8 cellular contexts compared by ENCODE assay signal in the genomic region with DNA sequence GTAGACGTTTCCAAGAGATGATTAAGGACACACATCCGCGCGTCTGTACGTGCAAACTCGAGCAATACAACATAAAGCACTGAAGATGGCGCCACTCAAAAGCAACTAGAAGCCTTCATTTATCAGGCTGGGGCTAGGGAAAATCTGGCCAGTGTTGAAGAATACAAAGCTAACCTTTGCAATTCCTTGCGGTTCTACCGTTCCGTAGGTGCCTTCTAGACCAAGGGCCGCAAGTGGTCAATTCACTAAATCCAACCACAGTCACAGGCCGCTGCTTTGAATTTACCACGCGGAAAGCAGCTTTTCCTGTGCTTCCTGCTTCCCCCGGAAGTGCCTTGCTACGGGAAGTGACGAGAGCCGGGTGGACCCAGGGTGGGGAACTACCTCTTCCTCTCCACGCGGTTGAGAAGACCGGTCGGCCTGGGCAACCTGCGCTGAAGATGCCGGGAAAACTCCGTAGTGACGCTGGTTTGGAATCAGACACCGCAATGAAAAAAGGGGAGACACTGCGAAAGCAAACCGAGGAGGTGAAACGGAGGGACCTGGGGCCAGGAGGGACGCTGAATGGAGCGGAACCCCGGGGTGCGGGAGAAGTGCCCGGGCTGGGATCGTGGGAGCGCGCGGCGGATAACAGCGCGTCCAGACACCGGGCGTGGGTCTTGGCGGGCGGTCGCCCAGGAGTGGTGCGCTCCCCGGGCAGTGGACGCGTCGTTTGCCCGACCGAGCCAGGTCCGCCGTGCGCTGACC. TPM values are rescaled to one million over a fixed set of nuclear protein-coding genes. Genes with fewer than 3 reads are reported as not detected.
DNase-seq lines count a peak whose midpoint lies in the region; ATAC-seq, FAIRE-seq and TF ChIP-seq lines count a peak whose summit lies in the region.

Gene DDX21, plus strand, starts transcription at position 385 of the 747 bp plus-strand sequence. Its CDS starts 56 bp downstream, at position 441.

- no peak for TF ChIP-seq EP300 in H1 (IDR thresholded peaks at IDR 0.05; ENCODE audit: borderline replicate concordance in 1 of 2, low read depth in 2 of 2, low read length in 2 of 2)

- TF ChIP-seq POLR2A in H1 (IDR thresholded peaks at IDR 0.05; ENCODE audit: control extremely low read depth in 1 of 2, low read depth in 2 of 2, low read length in 2 of 2), result peak; percentile 56 to 74; a peak in 2 of 3 replicates

- H3K36me3 ChIP-seq in Caco-2 (ENCODE audit: control insufficient read depth, insufficient read depth, low read length) (no peaks in the 10 kb centered on the region), H1 (ENCODE audit: control insufficient read depth in 2 of 4, insufficient read depth in 4 of 4, low read length in 3 of 4) (peaks cover 7 to 21% (median 10%) of the 10 kb centered on the region in 4 experiments), mesendoderm (ENCODE audit: control insufficient read depth, insufficient read depth, low read length) (no peaks in the 10 kb centered on the region)

- peaks cover 4% of the 10 kb centered on the region for H3K23me2 ChIP-seq in H1 (ENCODE audit: low read depth, low read length)

- DNase-seq in Caco-2 (peak; percentile 96 to 97), HT1080 (ENCODE audit: low read depth) (peak; percentile 88), NOMO-1 (lab: John Stamatoyannopoulos, UW; ENCODE audit: unreplicated experiment in 2 of 2) (peak; percentile 83 to 91), H1 (ENCODE audit: low read depth in 1 of 2, low spot score in 2 of 2) (peak; percentile 63 to 81), mesendoderm (peak; percentile 96)
- peak; percentile 80 to 88 for DNase-seq in activated CD8-positive, alpha-beta memory T cell treated with anti-CD3 and anti-CD28 coated beads for 4 hours (ENCODE audit: low read depth in 2 of 2)
- peak; percentile 76 for DNase-seq in stimulated activated CD8-positive, alpha-beta memory T cell treated with anti-CD3 and anti-CD28 coated beads, Interleukin-15, amount 100 ng/mL, for 1 hour (ENCODE audit: low read depth)

- H2BK120ac ChIP-seq in H1 (replicated peaks; ENCODE audit: low read depth, low read length) (peak within 1 kb of the TSS; percentile 3), mesendoderm (ENCODE audit: low read depth, low read length) (no peak within 1 kb of the TSS)

- POLR2A ChIA-PET in Caco-2 (lab: Charles Lee) (interaction anchor here (0.6 to 1.6 kb wide), 19 partner anchors 12 to 549 kb away, joined by 3 to 7 read pairs (median 4); partner anchors contain the start of genes CCAR1, DDX50, DNA2 and KIFBP), H1 (lab: Charles Lee; ENCODE audit: partially characterized antibody) (interaction anchor here (0.5 to 9.3 kb wide), 26 partner anchors 8 to 623 kb away, joined by 3 to 91 read pairs (median 5); partner anchors contain the start of genes CCAR1, DDX50, KIFBP and PBLD)

- peak within 1 kb of the TSS; percentile 81; the same call in 1 of the 2 replicates for H2BK15ac ChIP-seq in H1 (ENCODE audit: low read length)
- no peak within 1 kb of the TSS for H2BK15ac ChIP-seq in mesendoderm (replicated peaks; ENCODE audit: low read depth)

- no peaks in the 10 kb centered on the region for H3K9me3 Mint-ChIP-seq in Caco-2 (ENCODE audit: unreplicated experiment)

- H2AFZ ChIP-seq in H1 (ENCODE audit: low read length), result peak within 1 kb of the TSS; percentile 95

- H2BK5ac ChIP-seq in H1 (ENCODE audit: low read depth, low read length) (peak within 1 kb of the TSS; percentile 88), mesendoderm (ENCODE audit: low read length) (peak within 1 kb of the TSS; percentile 73)

- H3K27me3 Mint-ChIP-seq in Caco-2 (ENCODE audit: insufficient read depth, unreplicated experiment), result no peaks in the 10 kb centered on the region

- WGBS in H1 (ENCODE audit: extremely low coverage in 1 of 2, insufficient coverage in 1 of 2, insufficient read length in 1 of 2, insufficient replicate concordance in 2 of 2, low coverage in 1 of 2, low lambda C conversion rate in 2 of 2, missing lambda C conversion rate in 1 of 2), 2 experiments, result 2% methylated on average over 57 of the region's 57 CpGs; no CpG with 5 or more reads in 1 of the 2 experiments
- no CpG with 5 or more reads among the region's 57 CpGs for WGBS in mesendoderm (ENCODE audit: extremely low coverage, insufficient coverage, low lambda C conversion rate)

- H3K27ac ChIP-seq in H1 (ENCODE audit: low read depth, low read length) (peak within 1 kb of the TSS; percentile 91), mesendoderm (ENCODE audit: low read depth, low read length) (peak within 1 kb of the TSS; percentile 73)

- intact Hi-C loops in Caco-2 (cut with micrococcal nuclease; ENCODE audit: unreplicated experiment), result loop anchor here (1.0 to 2.0 kb wide), 4 partner anchors 55 to 235 kb away; partner anchors contain the start of genes CCAR1, DDX50 and VPS26A

- peaks cover 54% of the 10 kb centered on the region for H3K36me3 Mint-ChIP-seq in Caco-2 (ENCODE audit: insufficient read depth, unreplicated experiment)

- peak within 1 kb of the TSS; percentile 67 for H4K5ac ChIP-seq in H1 (ENCODE audit: insufficient read length, low read depth, low read length)
- peak within 1 kb of the TSS; percentile 91 for H4K5ac ChIP-seq in mesendoderm (ENCODE audit: low read length)

- H3K27ac Mint-ChIP-seq in Caco-2 (ENCODE audit: unreplicated experiment), result peak within 1 kb of the TSS; percentile 97

- H3K79me2 ChIP-seq in H1 (ENCODE audit: control insufficient read depth in 1 of 2, insufficient read depth in 2 of 2, low read length in 2 of 2) (peaks cover 28 to 54% of the 10 kb centered on the region in 2 experiments), mesendoderm (ENCODE audit: control insufficient read depth, insufficient read depth, low read length) (peaks cover 40% of the 10 kb centered on the region)

- TF ChIP-seq CTCF in Caco-2 (IDR thresholded peaks at IDR 0.05; ENCODE audit: insufficient read depth in 1 of 2, low read depth in 1 of 2, low read length in 1 of 2, severe bottlenecking in 1 of 2, unreplicated experiment in 1 of 2) (peak; percentile 88 to 96), H1 (IDR thresholded peaks at IDR 0.05; ENCODE audit: control extremely low read depth in 1 of 3, insufficient read depth in 1 of 3, low read depth in 1 of 3, low read length in 3 of 3) (peak in 2 of 3 experiments; percentile 36 to 73; a peak in 3 of 4 replicates)

- ATAC-seq in GM21360 (IDR thresholded peaks at IDR 0.05; ENCODE audit: unreplicated experiment), result peak; percentile 68

- H3K9ac ChIP-seq in H1 (replicated peaks in 1 of 4; ENCODE audit: extremely low read depth in 1 of 4, low read depth in 3 of 4, low read length in 3 of 4), result peak within 1 kb of the TSS; percentile 88 to 92 (median 91)
- H3K9ac ChIP-seq in mesendoderm (ENCODE audit: low read length), result peak within 1 kb of the TSS; percentile 94

- peak within 1 kb of the TSS; percentile 34 for H3K56ac ChIP-seq in H1 (replicated peaks; ENCODE audit: insufficient read length, low read depth, low read length)
- H3K56ac ChIP-seq in mesendoderm (ENCODE audit: low read length), result peak within 1 kb of the TSS; percentile 97

- peak within 1 kb of the TSS; percentile 92 for H3K4me3 Mint-ChIP-seq in Caco-2 (ENCODE audit: unreplicated experiment)

- H4K8ac ChIP-seq in H1 (ENCODE audit: extremely low read depth, insufficient read depth, low read length) (peak within 1 kb of the TSS; percentile 97), mesendoderm (ENCODE audit: low read depth, low read length) (no peak within 1 kb of the TSS)

- H3K4me1 ChIP-seq in Caco-2 (peaks cover 11% of the 10 kb centered on the region), H1 (replicated peaks in 1 of 4; ENCODE audit: control insufficient read depth in 3 of 4, insufficient read depth in 4 of 4, low read length in 3 of 4) (no peaks in the 10 kb centered on the region; a peak in 3 of 7 replicates), mesendoderm (ENCODE audit: control insufficient read depth, low read depth, low read length) (peaks cover 2% of the 10 kb centered on the region)

- no peak within 1 kb of the TSS for H2BK20ac ChIP-seq in H1 (ENCODE audit: low read length)

- no peak within 1 kb of the TSS for H3K14ac ChIP-seq in H1 (ENCODE audit: insufficient read length)

- H3K4me2 ChIP-seq in H1 (ENCODE audit: insufficient read depth in 1 of 2, low read depth in 2 of 2, low read length in 2 of 2) (peak within 1 kb of the TSS; percentile 73 to 92), mesendoderm (ENCODE audit: low read length) (peak within 1 kb of the TSS; percentile 94)

- peaks cover 2 to 7% of the 10 kb centered on the region in 2 experiments for H4K20me1 ChIP-seq in H1 (replicated peaks in 1 of 2; ENCODE audit: control insufficient read depth in 1 of 2, insufficient read depth in 2 of 2, low read length in 2 of 2)

- H2AK5ac ChIP-seq in H1 (ENCODE audit: low read depth, low read length) (0 out of 2 replicates have a peak within 1 kb of the TSS, but pooled peaks have one; percentile 82), mesendoderm (ENCODE audit: low read length) (peak within 1 kb of the TSS; percentile 18)

- peaks cover 2% of the 10 kb centered on the region; the same call in 1 of the 2 replicates for H3K79me1 ChIP-seq in H1 (ENCODE audit: low read depth, low read length)
- no peaks in the 10 kb centered on the region for H3K79me1 ChIP-seq in mesendoderm (ENCODE audit: low read length)

- peak within 1 kb of the TSS; percentile 91 for H3K4ac ChIP-seq in H1 (replicated peaks; ENCODE audit: insufficient read length, low read depth, low read length)
- peak within 1 kb of the TSS; percentile 92 for H3K4ac ChIP-seq in mesendoderm (ENCODE audit: low read depth, low read length)

- H3K23ac ChIP-seq in H1 (ENCODE audit: insufficient read length), result no peak within 1 kb of the TSS
- H3K23ac ChIP-seq in mesendoderm (ENCODE audit: low read length), result peak within 1 kb of the TSS; percentile 70

- H4K91ac ChIP-seq in H1 (replicated peaks; ENCODE audit: insufficient read length, low read length), result peak within 1 kb of the TSS; percentile 93

- H3K4me1 Mint-ChIP-seq in Caco-2 (ENCODE audit: low read depth, unreplicated experiment), result no peaks in the 10 kb centered on the region

- no peaks in the 10 kb centered on the region for H3K27me3 ChIP-seq in Caco-2 (replicated peaks; ENCODE audit: control insufficient read depth, insufficient read depth, low read length)
- H3K27me3 ChIP-seq in H1 (replicated peaks in 1 of 4; ENCODE audit: control insufficient read depth in 3 of 4, extremely low read depth in 1 of 4, insufficient read depth in 3 of 4, low read length in 3 of 4), result no peaks in the 10 kb centered on the region
- H3K27me3 ChIP-seq in mesendoderm (ENCODE audit: insufficient read depth, low read length, poor library complexity), result no peaks in the 10 kb centered on the region

- FAIRE-seq in H1 (lab: Jason Lieb, UNC), result no peak

- CTCF ChIA-PET in Caco-2 (lab: Charles Lee) (interaction anchor here (0.6 to 1.5 kb wide), 8 partner anchors 12 to 429 kb away, joined by 3 to 9 read pairs (median 4); no protein-coding TSS in a partner anchor), H1 (lab: Charles Lee; ENCODE audit: partially characterized antibody) (interaction anchor here (0.6 to 2.1 kb wide), 11 partner anchors 10 to 396 kb away, joined by 3 to 7 read pairs (median 3); no protein-coding TSS in a partner anchor)

- H2BK12ac ChIP-seq in H1 (ENCODE audit: low read depth, low read length), result peak within 1 kb of the TSS; percentile 17; the same call in 1 of the 2 replicates

- peak in 1 of 2 experiments; percentile 8; a peak in 1 of 4 replicates for TF ChIP-seq RAD21 in H1 (IDR thresholded peaks at IDR 0.05 in 1 of 2, conservative IDR thresholded peaks at IDR 0.05 in 1 of 2; ENCODE audit: low read depth in 2 of 2, low read length in 2 of 2)

- TSS peak; percentile 54 for BruUV-seq in Caco-2 (replicated peaks; lab: Mats Ljungman, UMichigan)

- peak within 1 kb of the TSS; percentile 95 for H3K4me3 ChIP-seq in Caco-2 (ENCODE audit: low read depth, low read length)
- peak within 1 kb of the TSS; percentile 92 to 99 (median 96) for H3K4me3 ChIP-seq in H1 (ENCODE audit: extremely low read depth in 1 of 4, insufficient read depth in 2 of 4, low read depth in 3 of 4, low read length in 4 of 4)
- peak within 1 kb of the TSS; percentile 94 for H3K4me3 ChIP-seq in mesendoderm (ENCODE audit: low read length)

- H3K18ac ChIP-seq in H1 (ENCODE audit: extremely low read depth, low read length) (peak within 1 kb of the TSS; percentile 95), mesendoderm (ENCODE audit: low read length) (peak within 1 kb of the TSS; percentile 29)

- H3K9me3 ChIP-seq in Caco-2 (no peaks in the 10 kb centered on the region), H1 (ENCODE audit: insufficient read depth in 2 of 2, low read depth in 1 of 2, low read length in 1 of 2) (no peaks in the 10 kb centered on the region)

RNA-seq across cellular contexts. Expression of gene DDX21, which starts in this region (rescaled TPM):
- 239 and 243 TPM in 2 replicates for total RNA-seq in Caco-2 (2022)
- 170 and 188 TPM in 2 replicates for total RNA-seq in HT1080 (2014; rRNA removed; shearing (Covaris generic))
- polyA plus RNA-seq in HT1080 (2015; cell fraction: cytosol; rRNA removed), result 160 and 200 TPM in 2 replicates
- polyA plus RNA-seq in HT1080 (2015; cell fraction: nucleus; rRNA removed), result 279 and 323 TPM in 2 replicates
- total RNA-seq in H1 (2021; fragmentation: NEBNext Ultra II Directional; extraction: Animal tissue kit (Norgen Biotek cat#: 25700)), result 189 and 195 TPM in 2 replicates
- polyA plus RNA-seq in H1 (2011; rRNA removed), result 39.1 and 67.0 TPM in 2 replicates
- polyA plus RNA-seq in H1 (2011; cell fraction: cytosol; rRNA removed), result 89.1 TPM
- 24.3 TPM for polyA plus RNA-seq in H1 (2011; cell fraction: nucleus; rRNA removed)
- 75.4 to 150 TPM (median 95.8 TPM) in 4 replicates for polyA plus RNA-seq in H1 (2012, experiment 1 of 2)
- polyA plus RNA-seq in H1 (2012, experiment 2 of 2), result 12.2 TPM
- polyA plus RNA-seq in H1 (2013, experiment 1 of 2), result 176 TPM
- polyA plus RNA-seq in H1 (2013, experiment 2 of 2), result 170 TPM
- 84.2 and 122 TPM in 2 replicates for polyA minus RNA-seq in H1 (2011; rRNA and poly(A)+ RNA removed)
- 73.5 TPM for polyA minus RNA-seq in H1 (2011; cell fraction: cytosol; rRNA and poly(A)+ RNA removed)
- 98.3 TPM for polyA minus RNA-seq in H1 (2011; cell fraction: nucleus; rRNA and poly(A)+ RNA removed)
- polyA plus RNA-seq in mesendoderm (2013, experiment 1 of 2), result 313 TPM
- 313 TPM for polyA plus RNA-seq in mesendoderm (2013, experiment 2 of 2)

Comparison
In these comparisons a context has a peak if more than half of its experiments do, and no peak if none do; other contexts are left out.
1. Peak in every context shown above with its lines: DNase-seq, ATAC-seq, H3K4me3 ChIP-seq and H3K27ac ChIP-seq.